Comparison of ENCODE assay signal across 8 cellular contexts in genomic region chr7:140342732-140343514, GRCh38. TPM values are rescaled to one million over a fixed set of nuclear protein-coding genes. Genes with fewer than 3 reads are reported as not detected.
DNase-seq lines count a peak whose midpoint lies in the region; ATAC-seq, FAIRE-seq and TF ChIP-seq lines count a peak whose summit lies in the region.

No MANE protein-coding gene starts in this region.

- ATAC-seq in SK-N-SH treated with all-trans-retinoic acid at 6 μM for 48 hours (peak; percentile 82), GM19455 (IDR thresholded peaks at IDR 0.05; ENCODE audit: unreplicated experiment) (no peak), GM21529 (IDR thresholded peaks at IDR 0.05; ENCODE audit: unreplicated experiment) (no peak)

- no peak for FAIRE-seq in H54 (lab: Jason Lieb, UNC)

- H3K4me3 ChIP-seq in HFF-Myc (replicated peaks; ENCODE audit: low read depth, low read length) (no peak overlapping the region), foreskin fibroblast (ENCODE audit: low read depth in 1 of 2, low read length in 2 of 2) (no peak overlapping the region)

- DNase-seq in CD1c-positive myeloid dendritic cell (ENCODE audit: extremely low spot score) (peak; percentile 84), HFF-Myc (ENCODE audit: extremely low read depth, low read depth) (no peak), foreskin fibroblast (peak in 1 of 2 donors; percentile 45), renal cortical epithelial cell (ENCODE audit: low read depth) (peak; percentile 16), H54 (ENCODE audit: insufficient read length, low spot score) (no peak)

- TF ChIP-seq CTCF in HFF-Myc (IDR thresholded peaks at IDR 0.05; ENCODE audit: low read depth, low read length, missing control alignments) (peak; percentile 33), foreskin fibroblast (IDR thresholded peaks at IDR 0.05; ENCODE audit: low read depth, low read length) (peak; percentile 20)

- TF ChIP-seq POLR2A in H54 (IDR thresholded peaks at IDR 0.05; ENCODE audit: low read depth, low read length) = no peak

TF ChIP-seq in SK-N-SH treated with all-trans-retinoic acid at 6 μM for 48 hours, 23 proteins besides CTCF, POLR2A, EP300 and RAD21:
- TF ChIP-seq CSRNP3 (CRISPR knock-in tag; IDR thresholded peaks at IDR 0.05) (no peak), ESRRG (CRISPR knock-in tag; IDR thresholded peaks at IDR 0.05) (no peak), ZNF8 (CRISPR knock-in tag; IDR thresholded peaks at IDR 0.05) (no peak), ISL1 (CRISPR knock-in tag; IDR thresholded peaks at IDR 0.05) (no peak), OSR1 (CRISPR knock-in tag; IDR thresholded peaks at IDR 0.05) (no peak), SNAI2 (CRISPR knock-in tag; IDR thresholded peaks at IDR 0.05) (no peak), ZFP30 (CRISPR knock-in tag; IDR thresholded peaks at IDR 0.05) (no peak), CSDC2 (CRISPR knock-in tag; IDR thresholded peaks at IDR 0.05) (no peak), TOX (CRISPR knock-in tag; IDR thresholded peaks at IDR 0.05; ENCODE audit: borderline replicate concordance) (no peak), ZFP3 (CRISPR knock-in tag; IDR thresholded peaks at IDR 0.05) (no peak), ARNTL (CRISPR knock-in tag; IDR thresholded peaks at IDR 0.05; ENCODE audit: borderline replicate concordance, low read depth) (no peak), PPARA (CRISPR knock-in tag; IDR thresholded peaks at IDR 0.05; ENCODE audit: borderline replicate concordance) (no peak), ZNF565 (CRISPR knock-in tag; conservative IDR thresholded peaks at IDR 0.05; ENCODE audit: low read depth) (no peak), ZNF70 (CRISPR knock-in tag; IDR thresholded peaks at IDR 0.05) (no peak), ZC3H10 (CRISPR knock-in tag; IDR thresholded peaks at IDR 0.05) (no peak), GLIS3 (CRISPR knock-in tag; IDR thresholded peaks at IDR 0.05) (no peak)
- TF ChIP-seq, protein P1, sequence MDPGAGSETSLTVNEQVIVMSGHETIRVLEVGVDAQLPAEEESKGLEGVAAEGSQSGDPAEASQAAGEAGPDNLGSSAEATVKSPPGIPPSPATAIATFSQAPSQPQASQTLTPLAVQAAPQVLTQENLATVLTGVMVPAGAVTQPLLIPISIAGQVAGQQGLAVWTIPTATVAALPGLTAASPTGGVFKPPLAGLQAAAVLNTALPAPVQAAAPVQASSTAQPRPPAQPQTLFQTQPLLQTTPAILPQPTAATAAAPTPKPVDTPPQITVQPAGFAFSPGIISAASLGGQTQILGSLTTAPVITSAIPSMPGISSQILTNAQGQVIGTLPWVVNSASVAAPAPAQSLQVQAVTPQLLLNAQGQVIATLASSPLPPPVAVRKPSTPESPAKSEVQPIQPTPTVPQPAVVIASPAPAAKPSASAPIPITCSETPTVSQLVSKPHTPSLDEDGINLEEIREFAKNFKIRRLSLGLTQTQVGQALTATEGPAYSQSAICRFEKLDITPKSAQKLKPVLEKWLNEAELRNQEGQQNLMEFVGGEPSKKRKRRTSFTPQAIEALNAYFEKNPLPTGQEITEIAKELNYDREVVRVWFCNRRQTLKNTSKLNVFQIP (CRISPR knock-in tag; IDR thresholded peaks at IDR 0.05; ENCODE audit: borderline replicate concordance, low read depth) = no peak
TF ChIP-seq in SK-N-SH treated with all-trans-retinoic acid at 6 μM for 48 hours: peak in this region for 0.

RNA-seq across cellular contexts. Expression of gene SLC37A3, which starts 55.4 kb away (rescaled TPM):
- 50.5 and 56.2 TPM in 2 replicates for total RNA-seq in renal cortical epithelial cell

Comparison
In these comparisons a context has a peak if more than half of its experiments do, and no peak if none do; other contexts are left out.
1. DNase-seq: peak in CD1c-positive myeloid dendritic cell (single experiment) and renal cortical epithelial cell (single experiment); none in HFF-Myc (single experiment) and H54 (single experiment).